ENCODE assay signal across 2 cellular contexts in the genomic region with DNA sequence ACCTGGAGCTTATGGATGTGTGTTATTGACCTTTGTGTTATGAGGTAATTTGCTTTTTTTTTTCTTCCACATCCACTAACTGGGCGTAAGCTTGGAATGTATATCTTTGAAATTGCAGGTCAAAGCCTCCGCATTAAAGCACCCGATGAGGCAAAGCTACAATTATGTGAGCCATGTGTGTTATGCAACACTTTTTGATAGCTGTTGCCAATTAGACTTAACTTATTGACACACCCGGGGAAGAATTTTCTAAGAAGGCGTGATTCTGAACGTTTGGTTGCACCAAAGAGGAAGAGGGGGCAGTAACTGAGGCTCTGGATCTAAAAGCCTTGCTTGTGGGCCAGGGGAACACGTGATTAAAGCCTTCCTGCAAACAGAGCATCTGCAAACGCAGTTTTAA.
TF ChIP-seq lines count a peak whose summit lies in the region.

No MANE protein-coding gene starts in this region.

TF ChIP-seq in Ishikawa, 13 proteins besides CTCF, POLR2A, EP300 and RAD21:
- TF ChIP-seq, protein P1, sequence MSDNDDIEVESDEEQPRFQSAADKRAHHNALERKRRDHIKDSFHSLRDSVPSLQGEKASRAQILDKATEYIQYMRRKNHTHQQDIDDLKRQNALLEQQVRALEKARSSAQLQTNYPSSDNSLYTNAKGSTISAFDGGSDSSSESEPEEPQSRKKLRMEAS (IDR thresholded peaks at IDR 0.05): no peak
- TF ChIP-seq NFIC (IDR thresholded peaks at IDR 0.05): no peak
- TF ChIP-seq, protein P2, sequence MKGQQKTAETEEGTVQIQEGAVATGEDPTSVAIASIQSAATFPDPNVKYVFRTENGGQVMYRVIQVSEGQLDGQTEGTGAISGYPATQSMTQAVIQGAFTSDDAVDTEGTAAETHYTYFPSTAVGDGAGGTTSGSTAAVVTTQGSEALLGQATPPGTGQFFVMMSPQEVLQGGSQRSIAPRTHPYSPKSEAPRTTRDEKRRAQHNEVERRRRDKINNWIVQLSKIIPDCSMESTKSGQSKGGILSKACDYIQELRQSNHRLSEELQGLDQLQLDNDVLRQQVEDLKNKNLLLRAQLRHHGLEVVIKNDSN (IDR thresholded peaks at IDR 0.05): no peak
- 0 out of 2 replicates have a peak, but pooled peaks have one; percentile 15 for TF ChIP-seq CEBPB (IDR thresholded peaks at IDR 0.05)
- TF ChIP-seq TCF12 (IDR thresholded peaks at IDR 0.05; ENCODE audit: low read depth): no peak
- TF ChIP-seq TEAD4 (IDR thresholded peaks at IDR 0.05): peak; percentile 11; the same call in 1 of the 2 replicates
- TF ChIP-seq EGR1 (IDR thresholded peaks at IDR 0.05): no peak

TF ChIP-seq in H1, 55 proteins besides CTCF, POLR2A, EP300 and RAD21:
- no peak for TF ChIP-seq SP2 (IDR thresholded peaks at IDR 0.05; ENCODE audit: low read length)
- TF ChIP-seq NANOG (IDR thresholded peaks at IDR 0.05; ENCODE audit: insufficient read depth, low read depth, low read length, poor library complexity, severe bottlenecking): no peak
- no peak for TF ChIP-seq ASH2L (IDR thresholded peaks at IDR 0.05; ENCODE audit: low read length)
- TF ChIP-seq PHF8 (conservative IDR thresholded peaks at IDR 0.05; ENCODE audit: low read depth, low read length): no peak
- no peak for TF ChIP-seq TEAD4 (IDR thresholded peaks at IDR 0.05; ENCODE audit: low read depth, low read length)
- TF ChIP-seq FOSL1 (IDR thresholded peaks at IDR 0.05; ENCODE audit: insufficient read depth, low read depth, low read length): no peak
- TF ChIP-seq, protein P1 (IDR thresholded peaks at IDR 0.05): no peak
- TF ChIP-seq CHD2 (IDR thresholded peaks at IDR 0.05; ENCODE audit: low read length): no peak
- no peak for TF ChIP-seq KDM5A (IDR thresholded peaks at IDR 0.05; ENCODE audit: low read length)
- no peak for TF ChIP-seq BCL11A (IDR thresholded peaks at IDR 0.05; ENCODE audit: low read depth in 2 of 2, low read length in 2 of 2)
- TF ChIP-seq MAFK (IDR thresholded peaks at IDR 0.05; ENCODE audit: low read depth, low read length): no peak
- TF ChIP-seq CBX5 (IDR thresholded peaks at IDR 0.05; ENCODE audit: low read depth, low read length): no peak
- no peak for TF ChIP-seq ZNF274 (IDR thresholded peaks at IDR 0.05; ENCODE audit: borderline replicate concordance, extremely low read depth, low read length)
